Comparison of ENCODE assay signal across 18 cellular contexts in the genomic region with DNA sequence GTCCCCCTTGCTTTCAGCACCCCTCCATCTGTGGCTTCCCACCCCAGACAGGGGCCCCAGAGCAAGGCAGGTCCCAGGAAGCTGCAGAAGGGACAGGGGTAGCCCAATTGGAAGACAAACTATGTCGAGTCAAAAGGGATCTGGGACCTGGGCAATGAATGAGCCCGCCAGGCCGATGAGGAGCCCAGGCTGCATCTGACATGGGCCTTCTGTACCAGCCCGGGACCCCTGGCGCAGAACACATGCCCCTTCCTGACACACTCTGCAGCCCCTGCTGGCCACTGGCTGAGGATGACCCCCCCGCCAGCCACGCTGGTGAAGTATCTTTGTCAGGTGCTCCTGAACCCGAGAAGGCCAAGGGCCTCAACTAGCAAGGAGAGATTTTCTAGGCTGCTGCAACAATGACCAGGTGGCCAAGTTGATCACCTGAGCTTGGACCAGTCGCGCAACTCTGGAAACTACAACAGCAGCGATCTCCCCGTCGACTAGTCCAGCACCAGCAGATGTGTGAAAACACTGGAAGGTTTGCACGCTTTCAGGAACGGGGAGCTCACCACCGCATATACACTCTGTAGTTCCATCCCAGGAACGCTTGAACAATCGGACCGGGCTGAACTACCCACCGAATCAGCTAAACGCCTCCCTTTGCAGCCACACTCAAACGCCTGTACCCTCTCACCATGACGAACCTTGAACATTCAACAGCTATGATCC.
A peak's percentile ranks its signal among the peaks of the same experiment; 100 is the strongest.
DNase-seq lines count a peak whose midpoint lies in the region; ATAC-seq, FAIRE-seq and TF ChIP-seq lines count a peak whose summit lies in the region.
"Had no signal": no experiment of that assay in that cellular context is flagged by ENCODE, and none has a peak within 500 bp of the region (broad histone marks: within the 10 kb centered on the region; RNA-seq: fewer than 3 reads in every experiment).

No MANE protein-coding gene starts in this region.

- peaks cover 20% of the 10 kb centered on the region for H3K36me3 Mint-ChIP-seq in CD4-positive, CD25-positive, alpha-beta regulatory T cell
- H3K36me3 Mint-ChIP-seq in Calu3 (ENCODE audit: insufficient read depth, unreplicated experiment), result peaks cover 43% of the 10 kb centered on the region
- peaks cover 15% of the 10 kb centered on the region for H3K36me3 Mint-ChIP-seq in progenitor cell of endocrine pancreas (ENCODE audit: insufficient read depth)

- no peaks in the 10 kb centered on the region for H3K9me3 Mint-ChIP-seq in CD4-positive, CD25-positive, alpha-beta regulatory T cell
- H3K9me3 Mint-ChIP-seq in Calu3 (ENCODE audit: low read depth, unreplicated experiment), result no peaks in the 10 kb centered on the region
- no peaks in the 10 kb centered on the region for H3K9me3 Mint-ChIP-seq in progenitor cell of endocrine pancreas (ENCODE audit: low read depth)
- H3K9me3 Mint-ChIP-seq: CD8-positive, alpha-beta T cell had no signal

- no peaks in the 10 kb centered on the region for H3K9me3 ChIP-seq in CD4-positive, CD25-positive, alpha-beta regulatory T cell (ENCODE audit: control insufficient read depth in 2 of 2, low read length in 2 of 2)
- no peaks in the 10 kb centered on the region for H3K9me3 ChIP-seq in kidney (ENCODE audit: control insufficient read depth in 1 of 2, low read length in 2 of 2)

- no peak for ATAC-seq in CD4-positive, CD25-positive, alpha-beta regulatory T cell (ENCODE audit: low read depth in 2 of 2)
- ATAC-seq in GM21619 (IDR thresholded peaks at IDR 0.05; ENCODE audit: unreplicated experiment), result no peak
- no peak for ATAC-seq in GM18505 (IDR thresholded peaks at IDR 0.05; ENCODE audit: unreplicated experiment)
- ATAC-seq: CD8-positive, alpha-beta T cell; GM12878 had no signal

- no TSS peak for BruUV-seq in Calu3 (replicated peaks; lab: Mats Ljungman, UMichigan)

- no peak for FAIRE-seq in kidney (lab: Jason Lieb, UNC)
- FAIRE-seq: G401.6, GM12878 had no signal

- no peak for DNase-seq in CD4-positive, CD25-positive, alpha-beta regulatory T cell
- DNase-seq in Calu3 (no peak), kidney (peak; percentile 67), progenitor cell of endocrine pancreas (ENCODE audit: low spot score, unreplicated experiment) (no peak), erythroblast (lab: John Stamatoyannopoulos, UW) (no peak)
- DNase-seq: ACHN; AML-193; CD8-positive, alpha-beta T cell; DND-41; NCI-H1048; NCI-H1436 treated with DMSO at 0.1 percent for 48 hours; NCI-H2029 treated with DMSO at 0.1 percent for 48 hours; NCI-H2171 treated with DMSO at 0.1 percent for 48 hours; NCI-H748 treated with DMSO at 0.1 percent for 48 hours had no signal

- H3K27ac ChIP-seq in CD4-positive, CD25-positive, alpha-beta regulatory T cell (ENCODE audit: insufficient read depth, low read length, poor library complexity, severe bottlenecking), result no peak overlapping the region
- no peak overlapping the region for H3K27ac ChIP-seq in kidney (ENCODE audit: low read depth in 2 of 2, low read length in 2 of 2)

- TF ChIP-seq CTCF in Calu3 (IDR thresholded peaks at IDR 0.05; ENCODE audit: unreplicated experiment), result no peak
- no peak for TF ChIP-seq CTCF in kidney (IDR thresholded peaks at IDR 0.05; ENCODE audit: borderline replicate concordance, extremely low read depth, insufficient read depth)
- no peak for TF ChIP-seq CTCF in progenitor cell of endocrine pancreas (IDR thresholded peaks at IDR 0.05; ENCODE audit: unreplicated experiment)

- no peak overlapping the region for H3K9ac ChIP-seq in kidney (ENCODE audit: low read length in 2 of 2)

- no peaks in the 10 kb centered on the region for H3K27me3 Mint-ChIP-seq in CD4-positive, CD25-positive, alpha-beta regulatory T cell
- H3K27me3 Mint-ChIP-seq in Calu3 (ENCODE audit: unreplicated experiment) (no peaks in the 10 kb centered on the region), progenitor cell of endocrine pancreas (no peaks in the 10 kb centered on the region)

- peaks cover 0 to 42% (median 18%) of the 10 kb centered on the region in 4 donors for H3K4me1 Mint-ChIP-seq in CD4-positive, CD25-positive, alpha-beta regulatory T cell
- peaks cover 8% of the 10 kb centered on the region for H3K4me1 Mint-ChIP-seq in Calu3 (ENCODE audit: low read depth, unreplicated experiment)
- H3K4me1 Mint-ChIP-seq in progenitor cell of endocrine pancreas (ENCODE audit: low read depth), result no peaks in the 10 kb centered on the region

- H3K4me3 ChIP-seq in CD4-positive, CD25-positive, alpha-beta regulatory T cell (ENCODE audit: low read depth, low read length), result no peak overlapping the region
- H3K4me3 ChIP-seq in kidney (ENCODE audit: low read length in 2 of 2), result no peak overlapping the region
- H3K4me3 ChIP-seq: GM12878 had no signal

- TF ChIP-seq POLR2A in erythroblast (IDR thresholded peaks at IDR 0.05; ENCODE audit: low read length) (no peak), GM18505 (IDR thresholded peaks at IDR 0.05; ENCODE audit: borderline replicate concordance, extremely low read depth, insufficient read depth, insufficient read length) (no peak)

- H3K27ac Mint-ChIP-seq in CD4-positive, CD25-positive, alpha-beta regulatory T cell, result peak overlapping the region; percentile 47 to 75 (median 52)
- H3K27ac Mint-ChIP-seq in Calu3 (ENCODE audit: unreplicated experiment) (peak overlapping the region; percentile 1), progenitor cell of endocrine pancreas (peak overlapping the region; percentile 28)
- H3K27ac Mint-ChIP-seq: CD8-positive, alpha-beta T cell had no signal

- CTCF ChIA-PET in Calu3 (lab: Charles Lee), result no interaction called here

- H3K27me3 ChIP-seq in CD4-positive, CD25-positive, alpha-beta regulatory T cell (ENCODE audit: control insufficient read depth, insufficient read depth, low read length), result no peaks in the 10 kb centered on the region

- peaks cover 25% of the 10 kb centered on the region for H3K36me3 ChIP-seq in CD4-positive, CD25-positive, alpha-beta regulatory T cell (ENCODE audit: control insufficient read depth, insufficient read depth, low read length)
- peaks cover 0 to 5% of the 10 kb centered on the region in 2 donors for H3K36me3 ChIP-seq in kidney (ENCODE audit: control insufficient read depth in 1 of 2, insufficient read depth in 2 of 2, low read length in 2 of 2)

- no peak overlapping the region for H3K4me3 Mint-ChIP-seq in CD4-positive, CD25-positive, alpha-beta regulatory T cell
- H3K4me3 Mint-ChIP-seq in Calu3 (ENCODE audit: low read depth, unreplicated experiment) (no peak overlapping the region), progenitor cell of endocrine pancreas (ENCODE audit: low read depth) (no peak overlapping the region)
- H3K4me3 Mint-ChIP-seq: CD8-positive, alpha-beta T cell had no signal

- H3K4me1 ChIP-seq in CD4-positive, CD25-positive, alpha-beta regulatory T cell (ENCODE audit: control insufficient read depth, insufficient read depth, low read length, poor library complexity, severe bottlenecking), result peaks cover 24% of the 10 kb centered on the region
- H3K4me1 ChIP-seq in kidney (ENCODE audit: control insufficient read depth in 1 of 2, insufficient read depth in 1 of 2, low read depth in 1 of 2, low read length in 2 of 2), result peaks cover 16 to 31% of the 10 kb centered on the region in 2 donors

- intact Hi-C loops in Calu3 (cut with micrococcal nuclease; ENCODE audit: unreplicated experiment) (no loop called here), kidney (cut with DNase I) (no loop called here)

Comparison
In these comparisons a context has a peak if more than half of its experiments do, and no peak if none do; other contexts are left out.
1. H3K27ac Mint-ChIP-seq: peak in every context shown above with its lines; median percentile 52 in CD4-positive, CD25-positive, alpha-beta regulatory T cell; 28 in progenitor cell of endocrine pancreas; 1 in Calu3.